In the genomic region with DNA sequence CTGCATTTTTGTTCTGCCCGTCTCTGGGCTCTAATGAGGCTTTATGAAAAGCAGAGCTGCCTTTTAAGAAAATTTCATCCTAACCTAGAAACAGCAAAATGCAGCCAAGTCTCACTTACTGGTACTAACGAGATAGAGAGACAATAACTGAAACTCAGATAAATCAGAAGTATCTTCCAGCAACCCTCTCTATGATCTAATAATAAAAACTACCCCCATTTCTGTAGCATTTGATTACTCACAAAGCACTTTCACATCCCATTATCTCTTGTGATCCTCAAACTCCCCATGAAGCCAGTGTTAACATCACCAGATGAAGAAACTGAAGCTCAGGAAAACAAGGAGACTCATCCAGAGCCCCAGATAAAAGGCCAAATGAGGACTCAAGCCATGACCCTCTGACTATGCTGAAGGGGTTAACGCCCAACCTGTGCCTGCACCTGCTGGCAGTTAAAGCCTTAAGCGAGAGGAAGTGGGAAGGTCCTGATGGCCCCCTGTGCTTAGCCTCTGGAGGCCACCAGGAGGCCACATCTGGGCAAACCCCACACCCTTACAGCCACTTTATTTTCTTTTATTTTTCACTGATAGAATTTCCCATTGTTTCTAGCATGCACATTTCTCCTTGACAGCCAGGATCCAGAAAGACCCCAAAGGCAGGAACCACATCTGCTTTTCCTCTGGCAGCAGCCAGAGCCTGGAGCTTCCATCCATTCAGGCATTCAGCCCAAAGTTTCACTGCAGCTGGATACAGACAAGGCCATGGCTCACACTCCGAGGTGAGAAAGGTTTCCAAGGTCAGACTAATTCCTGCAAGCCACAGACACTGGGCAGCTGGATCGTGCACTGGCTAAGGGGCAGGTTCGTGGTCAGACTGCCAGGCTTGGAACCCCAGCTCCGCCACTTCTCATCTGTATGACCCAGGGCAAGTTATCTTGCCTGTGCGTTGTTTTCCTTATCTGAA, we compare ENCODE assay signal across 16 cellular contexts. TPM values are rescaled to one million over a fixed set of nuclear protein-coding genes. Genes with fewer than 3 reads are reported as not detected.
DNase-seq lines count a peak whose midpoint lies in the region; ATAC-seq, FAIRE-seq and TF ChIP-seq lines count a peak whose summit lies in the region.
"Had no signal": no experiment of that assay in that cellular context is flagged by ENCODE, and none has a peak within 500 bp of the region (broad histone marks: within the 10 kb centered on the region; RNA-seq: fewer than 3 reads in every experiment).

No MANE protein-coding gene starts in this region.

- no peaks in the 10 kb centered on the region for H3K36me3 ChIP-seq in neural progenitor cell

- H3K9ac ChIP-seq in neural progenitor cell: no peak overlapping the region

- no peak for TF ChIP-seq POLR2A in H54 (IDR thresholded peaks at IDR 0.05; ENCODE audit: low read depth, low read length)

- H4K20me1 ChIP-seq in neural progenitor cell (ENCODE audit: low read depth): no peaks in the 10 kb centered on the region

- ATAC-seq in HG03108 (IDR thresholded peaks at IDR 0.05; ENCODE audit: unreplicated experiment): no peak
- ATAC-seq in stimulated activated effector memory CD8-positive, alpha-beta T cell treated with anti-CD3 and anti-CD28 coated beads, Interleukin-12 subunit alpha, Interleukin-12 subunit beta, amount 100 ng/mL, for 72 hours: no peak
- ATAC-seq: Panc1 had no signal

- H3K9me3 ChIP-seq in neural progenitor cell (ENCODE audit: low read depth): no peaks in the 10 kb centered on the region

- peak; percentile 36 for TF ChIP-seq CTCF in neural progenitor cell (IDR thresholded peaks at IDR 0.05)
- no peak for TF ChIP-seq CTCF in coronary artery (IDR thresholded peaks at IDR 0.05)

- peaks cover 2% of the 10 kb centered on the region for H3K27me3 Mint-ChIP-seq in neural progenitor cell (ENCODE audit: insufficient read depth, low read depth)

- DNase-seq in ELR (ENCODE audit: low read depth): peak; percentile 8
- peak; percentile 6 for DNase-seq in MV-4-11 (lab: John Stamatoyannopoulos, UW)
- peak; percentile 22 for DNase-seq in neural progenitor cell (ENCODE audit: low spot score)
- DNase-seq in H54 (ENCODE audit: insufficient read length, low spot score): no peak
- no peak for DNase-seq in coronary artery (ENCODE audit: low spot score)
- no peak for DNase-seq in stimulated activated effector memory CD8-positive, alpha-beta T cell treated with anti-CD3 and anti-CD28 coated beads, Interleukin-12 subunit alpha, Interleukin-12 subunit beta, amount 100 ng/mL, for 72 hours (ENCODE audit: low spot score in 2 of 2)
- DNase-seq: activated CD4-positive, alpha-beta T cell treated with anti-CD3 and anti-CD28 coated beads, Interleukin-2, amount 10 ng/mL, durations not matched to agents 7 days and 5 days; CD8-positive, alpha-beta memory T cell; foreskin melanocyte; kidney; T-helper 2 cell had no signal

- H3K27me3 ChIP-seq in neural progenitor cell: no peaks in the 10 kb centered on the region

- H3K36me3 Mint-ChIP-seq in neural progenitor cell: no peaks in the 10 kb centered on the region
- H3K36me3 Mint-ChIP-seq in stimulated activated effector memory CD8-positive, alpha-beta T cell treated with anti-CD3 and anti-CD28 coated beads, Interleukin-12 subunit alpha, Interleukin-12 subunit beta, amount 100 ng/mL, for 72 hours: no peaks in the 10 kb centered on the region
- H3K36me3 Mint-ChIP-seq: CD8-positive, alpha-beta memory T cell had no signal

- no peak for FAIRE-seq in H54 (lab: Jason Lieb, UNC)
- FAIRE-seq: astrocyte, kidney had no signal

- peaks cover 11% of the 10 kb centered on the region for H3K4me1 ChIP-seq in neural progenitor cell

- no peak overlapping the region for H2AFZ ChIP-seq in neural progenitor cell (replicated peaks)

- H3F3A ChIP-seq in neural progenitor cell (ENCODE audit: low read depth): no peaks in the 10 kb centered on the region

- H3K27ac ChIP-seq in cingulate gyrus (ENCODE audit: low read depth, low read length) (peak overlapping the region; percentile 98), neural progenitor cell (no peak overlapping the region), coronary artery (no peak overlapping the region)

- no peak overlapping the region for H3K4me3 ChIP-seq in neural progenitor cell
- no peak overlapping the region for H3K4me3 ChIP-seq in coronary artery

- no peaks in the 10 kb centered on the region for H3K79me2 ChIP-seq in neural progenitor cell (ENCODE audit: low read depth)

- no peak overlapping the region for H3K4me3 Mint-ChIP-seq in neural progenitor cell
- no peak overlapping the region for H3K4me3 Mint-ChIP-seq in stimulated activated effector memory CD8-positive, alpha-beta T cell treated with anti-CD3 and anti-CD28 coated beads, Interleukin-12 subunit alpha, Interleukin-12 subunit beta, amount 100 ng/mL, for 72 hours
- H3K4me3 Mint-ChIP-seq: activated CD4-positive, alpha-beta T cell treated with anti-CD3 and anti-CD28 coated beads, Interleukin-2, amount 10 ng/mL, durations not matched to agents 7 days and 5 days; CD8-positive, alpha-beta memory T cell had no signal

- no peak overlapping the region for H3K27ac Mint-ChIP-seq in neural progenitor cell
- H3K27ac Mint-ChIP-seq in stimulated activated effector memory CD8-positive, alpha-beta T cell treated with anti-CD3 and anti-CD28 coated beads, Interleukin-12 subunit alpha, Interleukin-12 subunit beta, amount 100 ng/mL, for 72 hours: no peak overlapping the region
- H3K27ac Mint-ChIP-seq: activated CD4-positive, alpha-beta T cell treated with anti-CD3 and anti-CD28 coated beads, Interleukin-2, amount 10 ng/mL, durations not matched to agents 7 days and 5 days; activated T-helper 2 cell treated with anti-CD3 and anti-CD28 coated beads, Interferon-gamma antibody, Interleukin-2, Interleukin-4, amounts not matched to agents 10 μg/mL and 5 μg/mL and 100 μg/mL, durations not matched to agents 14 hours and 24 hours and 36 hours; CD8-positive, alpha-beta memory T cell had no signal

- no peak overlapping the region for H3K4me2 ChIP-seq in neural progenitor cell

- H3K4me1 Mint-ChIP-seq in neural progenitor cell: peaks cover 23% of the 10 kb centered on the region
- no peaks in the 10 kb centered on the region for H3K4me1 Mint-ChIP-seq in stimulated activated effector memory CD8-positive, alpha-beta T cell treated with anti-CD3 and anti-CD28 coated beads, Interleukin-12 subunit alpha, Interleukin-12 subunit beta, amount 100 ng/mL, for 72 hours
- H3K4me1 Mint-ChIP-seq: activated CD4-positive, alpha-beta T cell treated with anti-CD3 and anti-CD28 coated beads, Interleukin-2, amount 10 ng/mL, durations not matched to agents 7 days and 5 days; CD8-positive, alpha-beta memory T cell had no signal

- H3K9me3 Mint-ChIP-seq in neural progenitor cell: no peaks in the 10 kb centered on the region
- no peaks in the 10 kb centered on the region for H3K9me3 Mint-ChIP-seq in stimulated activated effector memory CD8-positive, alpha-beta T cell treated with anti-CD3 and anti-CD28 coated beads, Interleukin-12 subunit alpha, Interleukin-12 subunit beta, amount 100 ng/mL, for 72 hours
- H3K9me3 Mint-ChIP-seq: activated CD4-positive, alpha-beta T cell treated with anti-CD3 and anti-CD28 coated beads, Interleukin-2, amount 10 ng/mL, durations not matched to agents 7 days and 5 days; activated T-helper 2 cell treated with anti-CD3 and anti-CD28 coated beads, Interferon-gamma antibody, Interleukin-2, Interleukin-4, amounts not matched to agents 10 μg/mL and 5 μg/mL and 100 μg/mL, durations not matched to agents 14 hours and 24 hours and 36 hours had no signal

RNA-seq across cellular contexts. Expression of a gene that starts 37.2 kb away (rescaled TPM):
- 6.3 and 6.9 TPM in 2 replicates for total RNA-seq in neural progenitor cell (ENCODE audit: low replicate concordance)
- total RNA-seq: activated T-helper 2 cell treated with anti-CD3 and anti-CD28 coated beads, Interferon-gamma antibody, Interleukin-2, Interleukin-4, amounts not matched to agents 10 μg/mL and 5 μg/mL and 100 μg/mL, durations not matched to agents 14 hours and 24 hours and 36 hours; CD8-positive, alpha-beta memory T cell had no signal

Comparison
In these comparisons a context has a peak if more than half of its experiments do, and no peak if none do; other contexts are left out.
1. DNase-seq: peak in ELR (single experiment), MV-4-11 (single experiment) and neural progenitor cell (single experiment); none in H54 (single experiment), coronary artery (single experiment) and stimulated activated effector memory CD8-positive, alpha-beta T cell treated with anti-CD3 and anti-CD28 coated beads, Interleukin-12 subunit alpha, Interleukin-12 subunit beta, amount 100 ng/mL, for 72 hours (0 of 2).